In the genomic region with DNA sequence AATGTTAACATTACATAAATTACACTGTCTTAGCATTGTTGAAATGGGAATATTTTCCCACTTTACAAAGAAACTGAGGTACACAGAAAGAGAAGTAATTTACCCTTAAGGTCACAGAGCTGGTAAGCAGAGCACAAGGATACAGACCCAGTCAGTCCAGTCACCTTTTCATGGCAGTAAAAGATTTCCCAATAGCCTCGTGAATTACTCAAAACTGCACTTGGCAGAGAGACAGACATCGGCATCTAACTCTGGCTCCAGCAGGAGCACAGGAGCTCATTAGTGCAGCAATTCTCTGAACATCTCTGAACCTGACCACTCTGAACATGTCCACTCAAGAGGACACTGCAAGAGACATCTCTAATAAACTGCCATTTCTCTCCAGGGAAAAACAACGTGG, we compare ENCODE assay signal across 1 cellular context.
TF ChIP-seq lines count a peak whose summit lies in the region.

No MANE protein-coding gene starts in this region.

TF ChIP-seq in GM12878, 131 proteins besides CTCF, POLR2A, EP300 and RAD21 (continued from another document):
- TF ChIP-seq, protein P1, sequence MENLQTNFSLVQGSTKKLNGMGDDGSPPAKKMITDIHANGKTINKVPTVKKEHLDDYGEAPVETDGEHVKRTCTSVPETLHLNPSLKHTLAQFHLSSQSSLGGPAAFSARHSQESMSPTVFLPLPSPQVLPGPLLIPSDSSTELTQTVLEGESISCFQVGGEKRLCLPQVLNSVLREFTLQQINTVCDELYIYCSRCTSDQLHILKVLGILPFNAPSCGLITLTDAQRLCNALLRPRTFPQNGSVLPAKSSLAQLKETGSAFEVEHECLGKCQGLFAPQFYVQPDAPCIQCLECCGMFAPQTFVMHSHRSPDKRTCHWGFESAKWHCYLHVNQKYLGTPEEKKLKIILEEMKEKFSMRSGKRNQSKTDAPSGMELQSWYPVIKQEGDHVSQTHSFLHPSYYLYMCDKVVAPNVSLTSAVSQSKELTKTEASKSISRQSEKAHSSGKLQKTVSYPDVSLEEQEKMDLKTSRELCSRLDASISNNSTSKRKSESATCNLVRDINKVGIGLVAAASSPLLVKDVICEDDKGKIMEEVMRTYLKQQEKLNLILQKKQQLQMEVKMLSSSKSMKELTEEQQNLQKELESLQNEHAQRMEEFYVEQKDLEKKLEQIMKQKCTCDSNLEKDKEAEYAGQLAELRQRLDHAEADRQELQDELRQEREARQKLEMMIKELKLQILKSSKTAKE (IDR thresholded peaks at IDR 0.05; ENCODE audit: low read depth, poor library complexity, severe bottlenecking), result no peak
- TF ChIP-seq MYB (IDR thresholded peaks at IDR 0.05; ENCODE audit: borderline replicate concordance, low read depth, low read length) (no peak), EED (IDR thresholded peaks at IDR 0.05; ENCODE audit: low read depth) (no peak), CBX3 (IDR thresholded peaks at IDR 0.05; ENCODE audit: borderline replicate concordance, low read depth) (no peak), RELA (IDR thresholded peaks at IDR 0.05; ENCODE audit: borderline replicate concordance, partially characterized antibody) (no peak)
TF ChIP-seq in GM12878: peak in this region for 0.
